ENCODE assay signal across 1 cellular context in the genomic region with DNA sequence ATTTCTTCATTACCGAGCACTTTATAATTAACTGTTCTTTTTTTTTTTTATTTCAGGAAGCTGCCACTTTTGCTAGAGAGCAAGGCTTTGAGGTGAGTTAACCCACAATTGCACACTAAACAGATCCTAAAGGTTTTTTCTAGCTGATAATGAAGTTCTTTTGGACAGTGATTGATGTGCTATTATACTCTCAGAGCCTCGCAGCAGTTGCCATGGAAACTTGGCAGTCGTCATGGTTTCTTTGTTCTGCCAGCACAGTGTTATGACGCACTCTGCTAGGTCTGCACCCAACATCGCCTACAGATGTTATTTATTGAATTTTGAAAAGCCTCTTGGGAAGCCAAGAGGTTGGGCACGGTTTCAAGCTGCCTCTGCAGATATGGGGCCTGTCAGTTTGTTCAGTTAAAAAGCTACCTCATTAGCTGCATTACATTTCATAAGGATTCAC.
TF ChIP-seq lines count a peak whose summit lies in the region.

No MANE protein-coding gene starts in this region.

TF ChIP-seq in SK-N-SH, 30 proteins besides CTCF, POLR2A, EP300 and RAD21 (continued from another document):
- TF ChIP-seq, protein P1, sequence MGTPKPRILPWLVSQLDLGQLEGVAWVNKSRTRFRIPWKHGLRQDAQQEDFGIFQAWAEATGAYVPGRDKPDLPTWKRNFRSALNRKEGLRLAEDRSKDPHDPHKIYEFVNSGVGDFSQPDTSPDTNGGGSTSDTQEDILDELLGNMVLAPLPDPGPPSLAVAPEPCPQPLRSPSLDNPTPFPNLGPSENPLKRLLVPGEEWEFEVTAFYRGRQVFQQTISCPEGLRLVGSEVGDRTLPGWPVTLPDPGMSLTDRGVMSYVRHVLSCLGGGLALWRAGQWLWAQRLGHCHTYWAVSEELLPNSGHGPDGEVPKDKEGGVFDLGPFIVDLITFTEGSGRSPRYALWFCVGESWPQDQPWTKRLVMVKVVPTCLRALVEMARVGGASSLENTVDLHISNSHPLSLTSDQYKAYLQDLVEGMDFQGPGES (IDR thresholded peaks at IDR 0.05; ENCODE audit: low read depth, low read length), result no peak
- TF ChIP-seq FOXJ3 (CRISPR knock-in tag; IDR thresholded peaks at IDR 0.05), result peak; percentile 88; the same call in 1 of the 2 replicates
- no peak; the same call in 1 of the 2 replicates for TF ChIP-seq TAF1 (IDR thresholded peaks at IDR 0.05; ENCODE audit: borderline replicate concordance, low read depth, low read length)
- TF ChIP-seq NRF1 (IDR thresholded peaks at IDR 0.05; ENCODE audit: low read depth, low read length), result no peak
- TF ChIP-seq, protein P2, sequence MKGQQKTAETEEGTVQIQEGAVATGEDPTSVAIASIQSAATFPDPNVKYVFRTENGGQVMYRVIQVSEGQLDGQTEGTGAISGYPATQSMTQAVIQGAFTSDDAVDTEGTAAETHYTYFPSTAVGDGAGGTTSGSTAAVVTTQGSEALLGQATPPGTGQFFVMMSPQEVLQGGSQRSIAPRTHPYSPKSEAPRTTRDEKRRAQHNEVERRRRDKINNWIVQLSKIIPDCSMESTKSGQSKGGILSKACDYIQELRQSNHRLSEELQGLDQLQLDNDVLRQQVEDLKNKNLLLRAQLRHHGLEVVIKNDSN (IDR thresholded peaks at IDR 0.05; ENCODE audit: borderline replicate concordance, low read depth), result no peak
- peak; percentile 93 for TF ChIP-seq NFIC (IDR thresholded peaks at IDR 0.05; ENCODE audit: borderline replicate concordance)
- TF ChIP-seq, protein P3, sequence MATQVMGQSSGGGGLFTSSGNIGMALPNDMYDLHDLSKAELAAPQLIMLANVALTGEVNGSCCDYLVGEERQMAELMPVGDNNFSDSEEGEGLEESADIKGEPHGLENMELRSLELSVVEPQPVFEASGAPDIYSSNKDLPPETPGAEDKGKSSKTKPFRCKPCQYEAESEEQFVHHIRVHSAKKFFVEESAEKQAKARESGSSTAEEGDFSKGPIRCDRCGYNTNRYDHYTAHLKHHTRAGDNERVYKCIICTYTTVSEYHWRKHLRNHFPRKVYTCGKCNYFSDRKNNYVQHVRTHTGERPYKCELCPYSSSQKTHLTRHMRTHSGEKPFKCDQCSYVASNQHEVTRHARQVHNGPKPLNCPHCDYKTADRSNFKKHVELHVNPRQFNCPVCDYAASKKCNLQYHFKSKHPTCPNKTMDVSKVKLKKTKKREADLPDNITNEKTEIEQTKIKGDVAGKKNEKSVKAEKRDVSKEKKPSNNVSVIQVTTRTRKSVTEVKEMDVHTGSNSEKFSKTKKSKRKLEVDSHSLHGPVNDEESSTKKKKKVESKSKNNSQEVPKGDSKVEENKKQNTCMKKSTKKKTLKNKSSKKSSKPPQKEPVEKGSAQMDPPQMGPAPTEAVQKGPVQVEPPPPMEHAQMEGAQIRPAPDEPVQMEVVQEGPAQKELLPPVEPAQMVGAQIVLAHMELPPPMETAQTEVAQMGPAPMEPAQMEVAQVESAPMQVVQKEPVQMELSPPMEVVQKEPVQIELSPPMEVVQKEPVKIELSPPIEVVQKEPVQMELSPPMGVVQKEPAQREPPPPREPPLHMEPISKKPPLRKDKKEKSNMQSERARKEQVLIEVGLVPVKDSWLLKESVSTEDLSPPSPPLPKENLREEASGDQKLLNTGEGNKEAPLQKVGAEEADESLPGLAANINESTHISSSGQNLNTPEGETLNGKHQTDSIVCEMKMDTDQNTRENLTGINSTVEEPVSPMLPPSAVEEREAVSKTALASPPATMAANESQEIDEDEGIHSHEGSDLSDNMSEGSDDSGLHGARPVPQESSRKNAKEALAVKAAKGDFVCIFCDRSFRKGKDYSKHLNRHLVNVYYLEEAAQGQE (IDR thresholded peaks at IDR 0.05; ENCODE audit: low read depth, low read length), result no peak
- TF ChIP-seq MEF2A (IDR thresholded peaks at IDR 0.05; ENCODE audit: borderline replicate concordance, low read depth), result no peak; the same call in 1 of the 2 replicates
- TF ChIP-seq RXRA (IDR thresholded peaks at IDR 0.05; ENCODE audit: borderline replicate concordance, low read depth), result peak; percentile 16; the same call in 1 of the 2 replicates
- TF ChIP-seq EZH2phosphoT487 (IDR thresholded peaks at IDR 0.05; ENCODE audit: borderline replicate concordance, low read depth), result no peak
- TF ChIP-seq MAX (IDR thresholded peaks at IDR 0.05; ENCODE audit: low read depth), result peak; percentile 79; the same call in 1 of the 2 replicates
- TF ChIP-seq, protein P4, sequence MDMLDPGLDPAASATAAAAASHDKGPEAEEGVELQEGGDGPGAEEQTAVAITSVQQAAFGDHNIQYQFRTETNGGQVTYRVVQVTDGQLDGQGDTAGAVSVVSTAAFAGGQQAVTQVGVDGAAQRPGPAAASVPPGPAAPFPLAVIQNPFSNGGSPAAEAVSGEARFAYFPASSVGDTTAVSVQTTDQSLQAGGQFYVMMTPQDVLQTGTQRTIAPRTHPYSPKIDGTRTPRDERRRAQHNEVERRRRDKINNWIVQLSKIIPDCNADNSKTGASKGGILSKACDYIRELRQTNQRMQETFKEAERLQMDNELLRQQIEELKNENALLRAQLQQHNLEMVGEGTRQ (IDR thresholded peaks at IDR 0.05; ENCODE audit: borderline replicate concordance, low read depth, low read length), result no peak
- TF ChIP-seq JUND (IDR thresholded peaks at IDR 0.05), result peak; percentile 48; the same call in 1 of the 2 replicates
- TF ChIP-seq YY1 (IDR thresholded peaks at IDR 0.05; ENCODE audit: low read depth), result no peak
- peak; percentile 96 for TF ChIP-seq FOXM1 (IDR thresholded peaks at IDR 0.05; ENCODE audit: low read depth)
- TF ChIP-seq SMC3 (IDR thresholded peaks at IDR 0.05; ENCODE audit: low read depth, low read length), result no peak
TF ChIP-seq in SK-N-SH: peak in this region for 17.
